Comparison of ENCODE assay signal across 16 cellular contexts in the genomic region with DNA sequence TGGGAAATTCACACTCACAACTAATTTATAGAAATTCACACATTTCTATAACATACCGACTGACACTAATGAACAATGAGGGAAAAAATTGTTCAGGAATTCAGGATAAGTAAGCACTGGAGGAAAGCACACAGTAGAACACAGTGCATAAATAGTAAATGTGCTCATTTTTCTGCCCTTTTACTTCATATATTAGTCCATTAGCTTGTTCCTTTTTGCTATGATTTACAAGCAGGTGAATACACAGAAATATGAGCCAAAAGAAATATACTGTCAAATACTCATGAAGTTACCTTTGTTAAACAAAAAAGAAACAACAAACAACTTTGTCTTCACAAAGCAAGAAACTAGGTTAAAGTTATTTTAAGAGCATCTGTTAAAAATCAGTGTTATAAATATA.
"Had no signal": no experiment of that assay in that cellular context is flagged by ENCODE, and none has a peak within 500 bp of the region (broad histone marks: within the 10 kb centered on the region; RNA-seq: fewer than 3 reads in every experiment).

No MANE protein-coding gene starts in this region.

- H3K9me3 ChIP-seq: ascending aorta, heart right ventricle, left ventricle myocardium inferior, ovary had no signal

- H2AFZ ChIP-seq: neural progenitor cell had no signal

- H3K4me3 ChIP-seq: ascending aorta, heart right ventricle, left ventricle myocardium inferior, neural progenitor cell, ovary had no signal

- H3K27ac Mint-ChIP-seq: activated T-cell treated with anti-CD3 and anti-CD28 coated beads, Interleukin-2, amount 50 U/mL, for 24 hours; neural progenitor cell; stimulated activated naive CD8-positive, alpha-beta T cell treated with anti-CD3 and anti-CD28 coated beads, Interleukin-15, amount 100 ng/mL, for 72 hours had no signal

- FAIRE-seq: bronchial epithelial cell, keratinocyte, urothelium cell line had no signal

- H3K36me3 ChIP-seq: ascending aorta, heart right ventricle, left ventricle myocardium inferior, neural progenitor cell, ovary had no signal

- H3K4me2 ChIP-seq: neural progenitor cell had no signal

- H3K4me3 Mint-ChIP-seq: activated T-cell treated with anti-CD3 and anti-CD28 coated beads, Interleukin-2, amount 50 U/mL, for 24 hours; neural progenitor cell; stimulated activated naive CD8-positive, alpha-beta T cell treated with anti-CD3 and anti-CD28 coated beads, Interleukin-15, amount 100 ng/mL, for 72 hours had no signal

- H3K27me3 ChIP-seq: ascending aorta, heart right ventricle, neural progenitor cell, ovary had no signal

- H3K27ac ChIP-seq: ascending aorta, left ventricle myocardium inferior, neural progenitor cell, ovary had no signal

- H3K9me3 Mint-ChIP-seq: activated T-cell treated with anti-CD3 and anti-CD28 coated beads, Interleukin-2, amount 50 U/mL, for 24 hours; stimulated activated naive CD8-positive, alpha-beta T cell treated with anti-CD3 and anti-CD28 coated beads, Interleukin-15, amount 100 ng/mL, for 72 hours had no signal

- DNase-seq: activated CD4-positive, alpha-beta T cell treated with anti-CD3 and anti-CD28 coated beads, Interleukin-2, amount 50 U/mL, for 4 hours; activated gamma-delta T cell treated with Interleukin-2 at 50 U/mL for 16 hours; activated T-cell treated with anti-CD3 and anti-CD28 coated beads, Interleukin-2, amount 50 U/mL, for 24 hours; foreskin melanocyte; heart right ventricle; left ventricle myocardium inferior; mesendoderm; ovary; stimulated activated CD4-positive, alpha-beta T cell treated with anti-CD3 and anti-CD28 coated beads, Interleukin-4, amount 100 ng/mL, for 4 hours; stimulated activated naive CD8-positive, alpha-beta T cell treated with anti-CD3 and anti-CD28 coated beads, Interleukin-15, amount 100 ng/mL, for 72 hours; T-helper 2 cell had no signal

- H3K27me3 Mint-ChIP-seq: activated T-cell treated with anti-CD3 and anti-CD28 coated beads, Interleukin-2, amount 50 U/mL, for 24 hours; stimulated activated naive CD8-positive, alpha-beta T cell treated with anti-CD3 and anti-CD28 coated beads, Interleukin-15, amount 100 ng/mL, for 72 hours had no signal

- H3K4me1 Mint-ChIP-seq: neural progenitor cell had no signal
